ENCODE assay signal across 8 cellular contexts in genomic region chr14:75176142-75176820, GRCh38. TPM values are rescaled to one million over a fixed set of nuclear protein-coding genes. Genes with fewer than 3 reads are reported as not detected.
DNase-seq lines count a peak whose midpoint lies in the region; ATAC-seq and TF ChIP-seq lines count a peak whose summit lies in the region.

Gene TMED10 (minus strand): TSS chr14:75176612. CDS start chr14:75176579, 33 bp downstream.

- peak within 1 kb of the TSS; percentile 99 for H3K4me3 Mint-ChIP-seq in Caco-2 (ENCODE audit: unreplicated experiment)
- peak within 1 kb of the TSS; percentile 89 for H3K4me3 Mint-ChIP-seq in activated T-helper 1 cell treated with anti-CD3 and anti-CD28 coated beads, Interleukin-12 subunit alpha, Interleukin-12 subunit beta, Interleukin-2, Interleukin-4 antibody, amounts not matched to agents 30 ng/mL and 10 ng/mL and 1 ng/mL, durations not matched to agents 14 hours and 24 hours and 36 hours
- peak within 1 kb of the TSS; percentile 86 to 98 (median 93) for H3K4me3 Mint-ChIP-seq in naive thymus-derived CD8-positive, alpha-beta T cell

- DNase-seq in Caco-2 (peak; percentile 90 to 91), HK-2 (ENCODE audit: unreplicated experiment) (peak; percentile 85), Panc1 (ENCODE audit: low read depth, low spot score) (no peak), fibroblast of lung (ENCODE audit: low read depth in 2 of 2) (peak; percentile 83 to 91)
- DNase-seq in activated T-helper 1 cell treated with anti-CD3 and anti-CD28 coated beads, Interleukin-12 subunit alpha, Interleukin-12 subunit beta, Interleukin-2, Interleukin-4 antibody, amounts not matched to agents 30 ng/mL and 10 ng/mL and 1 ng/mL, durations not matched to agents 14 hours and 24 hours and 36 hours (ENCODE audit: low spot score): peak; percentile 87
- DNase-seq in naive thymus-derived CD8-positive, alpha-beta T cell: peak; percentile 84 to 99 (median 90)
- DNase-seq in stimulated activated naive CD4-positive, alpha-beta T cell (lab: John Stamatoyannopoulos, UW): peak; percentile 87 to 99 (median 95)

- POLR2A ChIA-PET in Caco-2 (lab: Charles Lee) (interaction anchor here (1.1 kb wide), 1 partner anchor 83 kb away, joined by 3 read pairs; no protein-coding TSS in a partner anchor), Panc1 (lab: Charles Lee) (no interaction called here)
- POLR2A ChIA-PET in naive thymus-derived CD8-positive, alpha-beta T cell (lab: Charles Lee): interaction anchor here (0.6 to 2.0 kb wide), 13 partner anchors 24 to 484 kb away, joined by 3 to 16 read pairs (median 4); partner anchors contain the start of genes ERG28 and NEK9

- H3K27ac ChIP-seq in Panc1 (ENCODE audit: low read length): peak within 1 kb of the TSS; percentile 85
- peak within 1 kb of the TSS; percentile 100 for H3K27ac ChIP-seq in fibroblast of lung (ENCODE audit: insufficient read depth, low read length)

- H3K9ac ChIP-seq in fibroblast of lung (ENCODE audit: insufficient read depth, low read length): peak within 1 kb of the TSS; percentile 100

- H3K4me2 ChIP-seq in fibroblast of lung (ENCODE audit: extremely low read depth, insufficient read depth, low read length): peak within 1 kb of the TSS; percentile 100

- H3K79me2 ChIP-seq in fibroblast of lung (ENCODE audit: control insufficient read depth, insufficient read depth, low read length): peaks cover 47% of the 10 kb centered on the region

- peaks cover 12% of the 10 kb centered on the region for H3K36me3 Mint-ChIP-seq in Caco-2 (ENCODE audit: insufficient read depth, unreplicated experiment)
- H3K36me3 Mint-ChIP-seq in activated T-helper 1 cell treated with anti-CD3 and anti-CD28 coated beads, Interleukin-12 subunit alpha, Interleukin-12 subunit beta, Interleukin-2, Interleukin-4 antibody, amounts not matched to agents 30 ng/mL and 10 ng/mL and 1 ng/mL, durations not matched to agents 14 hours and 24 hours and 36 hours (ENCODE audit: low read depth): peaks cover 17% of the 10 kb centered on the region
- peaks cover 0 to 10% (median 0%) of the 10 kb centered on the region in 3 donors for H3K36me3 Mint-ChIP-seq in naive thymus-derived CD8-positive, alpha-beta T cell

- peak within 1 kb of the TSS; percentile 99 for H3K27ac Mint-ChIP-seq in Caco-2 (ENCODE audit: unreplicated experiment)
- H3K27ac Mint-ChIP-seq in activated T-helper 1 cell treated with anti-CD3 and anti-CD28 coated beads, Interleukin-12 subunit alpha, Interleukin-12 subunit beta, Interleukin-2, Interleukin-4 antibody, amounts not matched to agents 30 ng/mL and 10 ng/mL and 1 ng/mL, durations not matched to agents 14 hours and 24 hours and 36 hours: peak within 1 kb of the TSS; percentile 96
- peak within 1 kb of the TSS; percentile 94 to 99 (median 97) for H3K27ac Mint-ChIP-seq in naive thymus-derived CD8-positive, alpha-beta T cell

- CTCF ChIA-PET in Caco-2 (lab: Charles Lee): no interaction called here
- CTCF ChIA-PET in Panc1 (lab: Charles Lee): no interaction called here

- peak within 1 kb of the TSS; percentile 91 for H3K4me3 ChIP-seq in Caco-2 (ENCODE audit: low read depth, low read length)
- H3K4me3 ChIP-seq in Panc1 (ENCODE audit: low read depth in 2 of 2, low read length in 2 of 2): peak within 1 kb of the TSS; percentile 79 to 86
- peak within 1 kb of the TSS; percentile 74 to 99 (median 95) for H3K4me3 ChIP-seq in fibroblast of lung (replicated peaks in 1 of 4; ENCODE audit: control extremely low read depth in 1 of 4, insufficient read depth in 1 of 4, low read depth in 3 of 4, low read length in 4 of 4)

- BruUV-seq in Caco-2 (replicated peaks; lab: Mats Ljungman, UMichigan) (TSS peak; percentile 77), Panc1 (replicated peaks; lab: Mats Ljungman, UMichigan) (TSS peak; percentile 73)

- in situ Hi-C loops in Panc1 (cut with HindIII; ENCODE audit: low pct_unique_long_range_greater_than_20kb, low sequenced_read_pairs): no loop called here

- peak within 1 kb of the TSS; percentile 88 for H2AFZ ChIP-seq in fibroblast of lung (ENCODE audit: low read length)

- ATAC-seq in GM19455 (IDR thresholded peaks at IDR 0.05; ENCODE audit: unreplicated experiment): peak; percentile 70
- peak; percentile 93 for ATAC-seq in Panc1
- ATAC-seq in naive thymus-derived CD8-positive, alpha-beta T cell: peak; percentile 76 to 77

- peaks cover 12% of the 10 kb centered on the region for H3K4me1 Mint-ChIP-seq in Caco-2 (ENCODE audit: low read depth, unreplicated experiment)
- H3K4me1 Mint-ChIP-seq in activated T-helper 1 cell treated with anti-CD3 and anti-CD28 coated beads, Interleukin-12 subunit alpha, Interleukin-12 subunit beta, Interleukin-2, Interleukin-4 antibody, amounts not matched to agents 30 ng/mL and 10 ng/mL and 1 ng/mL, durations not matched to agents 14 hours and 24 hours and 36 hours (ENCODE audit: low read depth): peaks cover 35% of the 10 kb centered on the region
- peaks cover 11 to 59% (median 48%) of the 10 kb centered on the region in 4 donors for H3K4me1 Mint-ChIP-seq in naive thymus-derived CD8-positive, alpha-beta T cell

- TF ChIP-seq CTCF in Caco-2 (IDR thresholded peaks at IDR 0.05; ENCODE audit: insufficient read depth in 1 of 2, low read depth in 1 of 2, low read length in 1 of 2, severe bottlenecking in 1 of 2, unreplicated experiment in 1 of 2): peak in 1 of 2 experiments; percentile 15
- no peak for TF ChIP-seq CTCF in Panc1 (IDR thresholded peaks at IDR 0.05)
- no peak for TF ChIP-seq CTCF in fibroblast of lung (conservative IDR thresholded peaks at IDR 0.05 in 1 of 2, IDR thresholded peaks at IDR 0.05 in 1 of 2; ENCODE audit: low read depth in 1 of 2, low read length in 2 of 2)

- H3K9me3 Mint-ChIP-seq in Caco-2 (ENCODE audit: unreplicated experiment): no peaks in the 10 kb centered on the region
- no peaks in the 10 kb centered on the region for H3K9me3 Mint-ChIP-seq in activated T-helper 1 cell treated with anti-CD3 and anti-CD28 coated beads, Interleukin-12 subunit alpha, Interleukin-12 subunit beta, Interleukin-2, Interleukin-4 antibody, amounts not matched to agents 30 ng/mL and 10 ng/mL and 1 ng/mL, durations not matched to agents 14 hours and 24 hours and 36 hours
- H3K9me3 Mint-ChIP-seq in naive thymus-derived CD8-positive, alpha-beta T cell: no peaks in the 10 kb centered on the region

- H3K36me3 ChIP-seq in Caco-2 (ENCODE audit: control insufficient read depth, insufficient read depth, low read length) (no peaks in the 10 kb centered on the region), Panc1 (ENCODE audit: control insufficient read depth, insufficient read depth, low read length) (no peaks in the 10 kb centered on the region; the same call in 1 of the 2 replicates), fibroblast of lung (ENCODE audit: control insufficient read depth, insufficient read depth, low read length) (no peaks in the 10 kb centered on the region)

- H4K20me1 ChIP-seq in fibroblast of lung (ENCODE audit: control insufficient read depth, extremely low read depth, insufficient read depth, low read length): no peaks in the 10 kb centered on the region

- no peaks in the 10 kb centered on the region for H3K27me3 Mint-ChIP-seq in Caco-2 (ENCODE audit: insufficient read depth, unreplicated experiment)
- H3K27me3 Mint-ChIP-seq in activated T-helper 1 cell treated with anti-CD3 and anti-CD28 coated beads, Interleukin-12 subunit alpha, Interleukin-12 subunit beta, Interleukin-2, Interleukin-4 antibody, amounts not matched to agents 30 ng/mL and 10 ng/mL and 1 ng/mL, durations not matched to agents 14 hours and 24 hours and 36 hours (ENCODE audit: insufficient read depth): peaks cover 7% of the 10 kb centered on the region
- no peaks in the 10 kb centered on the region for H3K27me3 Mint-ChIP-seq in naive thymus-derived CD8-positive, alpha-beta T cell

- intact Hi-C loops in Caco-2 (cut with micrococcal nuclease; ENCODE audit: unreplicated experiment): loop anchor here (1.0 to 2.0 kb wide), 4 partner anchors 23 to 118 kb away; partner anchors contain the start of gene FOS
- intact Hi-C loops in Panc1 (cut with micrococcal nuclease; ENCODE audit: unreplicated experiment): no loop called here
- intact Hi-C loops in activated T-helper 1 cell treated with anti-CD3 and anti-CD28 coated beads, Interleukin-12 subunit alpha, Interleukin-12 subunit beta, Interleukin-2, Interleukin-4 antibody, amounts not matched to agents 30 ng/mL and 10 ng/mL and 1 ng/mL, durations not matched to agents 14 hours and 24 hours and 36 hours (cut with micrococcal nuclease): loop anchor here (1.0 to 5.0 kb wide), 10 partner anchors 37 to 806 kb away; partner anchors contain the start of genes ACYP1, DLST, FOS and NEK9

- H3K27me3 ChIP-seq in Caco-2 (replicated peaks; ENCODE audit: control insufficient read depth, insufficient read depth, low read length) (no peaks in the 10 kb centered on the region), Panc1 (ENCODE audit: control insufficient read depth, insufficient read depth, low read length) (no peaks in the 10 kb centered on the region), fibroblast of lung (ENCODE audit: control insufficient read depth, insufficient read depth, low read length) (no peaks in the 10 kb centered on the region)

- H3K9me3 ChIP-seq in Caco-2 (no peaks in the 10 kb centered on the region), Panc1 (ENCODE audit: control insufficient read depth, insufficient read depth, low read depth, low read length) (no peaks in the 10 kb centered on the region), fibroblast of lung (ENCODE audit: control insufficient read depth, insufficient read depth, low read depth, low read length) (no peaks in the 10 kb centered on the region)

- H3K4me1 ChIP-seq in Caco-2 (no peaks in the 10 kb centered on the region), Panc1 (ENCODE audit: control insufficient read depth, insufficient read depth, low read length) (0 out of 2 replicates have a peak, but pooled peaks cover 6% of the 10 kb centered on the region), fibroblast of lung (ENCODE audit: control insufficient read depth, extremely low read depth, insufficient read depth, low read length) (no peaks in the 10 kb centered on the region)

RNA-seq across cellular contexts. Expression of gene TMED10, which starts in this region (rescaled TPM):
- total RNA-seq in Caco-2 (2022): 236 and 255 TPM in 2 replicates
- total RNA-seq in Panc1 (2021; ENCODE audit: unreplicated experiment): 183 TPM
- 98.2 TPM for polyA plus RNA-seq in Panc1 (2012; ENCODE audit: insufficient read length)
- total RNA-seq in activated T-helper 1 cell treated with anti-CD3 and anti-CD28 coated beads, Interleukin-12 subunit alpha, Interleukin-12 subunit beta, Interleukin-2, Interleukin-4 antibody, amounts not matched to agents 30 ng/mL and 10 ng/mL and 1 ng/mL, durations not matched to agents 14 hours and 24 hours and 36 hours: 195 and 204 TPM in 2 replicates
- total RNA-seq in fibroblast of lung: 173 and 223 TPM in 2 replicates
- polyA plus RNA-seq in fibroblast of lung: 285 and 333 TPM in 2 replicates
- polyA plus RNA-seq in fibroblast of lung (2012): 224 and 225 TPM in 2 replicates
- polyA minus RNA-seq in fibroblast of lung (ENCODE audit: low replicate concordance): 462 and 538 TPM in 2 replicates
- total RNA-seq in naive thymus-derived CD8-positive, alpha-beta T cell: 100 to 1,000 TPM; 130 to 132 TPM
- polyA plus RNA-seq in naive thymus-derived CD8-positive, alpha-beta T cell: 100 to 1,000 TPM; 219 to 318 (median 272) TPM
